In the genomic region with DNA sequence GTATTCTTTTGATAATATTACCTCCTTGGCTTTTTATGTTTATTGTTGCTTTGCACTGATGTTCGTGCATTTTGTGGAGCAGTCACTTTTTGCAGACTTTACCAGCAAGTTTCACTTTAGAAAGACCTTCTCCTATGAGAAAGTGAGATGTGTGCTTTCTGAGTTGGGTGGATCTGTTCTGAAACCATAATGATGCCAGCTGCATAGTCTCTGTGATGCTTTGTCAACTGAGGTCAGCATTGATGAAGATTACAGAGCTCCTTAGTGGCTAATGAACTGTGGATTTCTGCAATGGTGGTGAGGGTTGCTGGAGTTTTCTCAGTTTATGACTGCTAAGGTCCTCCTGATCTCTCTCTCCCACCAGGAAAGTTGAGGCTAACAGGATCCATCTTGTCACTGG, we compare ENCODE assay signal across 25 cellular contexts.
A peak's percentile ranks its signal among the peaks of the same experiment; 100 is the strongest.
DNase-seq lines count a peak whose midpoint lies in the region; ATAC-seq, FAIRE-seq and TF ChIP-seq lines count a peak whose summit lies in the region.
"Had no signal": no experiment of that assay in that cellular context is flagged by ENCODE, and none has a peak within 500 bp of the region (broad histone marks: within the 10 kb centered on the region; RNA-seq: fewer than 3 reads in every experiment).

No MANE protein-coding gene starts in this region.

- H3K9ac ChIP-seq in MM.1S (ENCODE audit: low read length) (no peak overlapping the region), OCI-LY3 (ENCODE audit: low read length) (no peak overlapping the region), H1 (replicated peaks in 1 of 4; ENCODE audit: extremely low read depth in 1 of 4, low read depth in 3 of 4, low read length in 3 of 4) (no peak overlapping the region)
- H3K9ac ChIP-seq: BLaER1 had no signal

- H4K20me1 ChIP-seq in MM.1S (ENCODE audit: insufficient read depth, low read length) = no peaks in the 10 kb centered on the region
- H4K20me1 ChIP-seq in OCI-LY3 (ENCODE audit: insufficient read depth, low read length) = no peaks in the 10 kb centered on the region
- H4K20me1 ChIP-seq in H1 (replicated peaks in 1 of 2; ENCODE audit: control insufficient read depth in 1 of 2, insufficient read depth in 2 of 2, low read length in 2 of 2) = no peaks in the 10 kb centered on the region
- H4K20me1 ChIP-seq: BLaER1 had no signal

- no peak for TF ChIP-seq RAD21 in H1 (IDR thresholded peaks at IDR 0.05 in 1 of 2, conservative IDR thresholded peaks at IDR 0.05 in 1 of 2; ENCODE audit: low read depth in 2 of 2, low read length in 2 of 2)

- H3K27me3 ChIP-seq in MM.1S (replicated peaks; ENCODE audit: insufficient read depth, low read length) = no peaks in the 10 kb centered on the region
- no peaks in the 10 kb centered on the region for H3K27me3 ChIP-seq in OCI-LY3 (ENCODE audit: low read depth, low read length)
- H3K27me3 ChIP-seq in H1 (replicated peaks in 1 of 4; ENCODE audit: control insufficient read depth in 3 of 4, extremely low read depth in 1 of 4, insufficient read depth in 3 of 4, low read length in 3 of 4) = peaks cover 0 to 1% (median 0%) of the 10 kb centered on the region in 4 experiments; a peak in 1 of 7 replicates
- H3K27me3 ChIP-seq in left lung = no peaks in the 10 kb centered on the region
- H3K27me3 ChIP-seq: BLaER1 had no signal

- no peak overlapping the region for H2AK5ac ChIP-seq in H1 (ENCODE audit: low read depth, low read length)

- H3K23ac ChIP-seq in H1 (ENCODE audit: insufficient read length) = no peak overlapping the region

- no peak overlapping the region for H4K91ac ChIP-seq in H1 (replicated peaks; ENCODE audit: insufficient read length, low read length)

- H2BK20ac ChIP-seq in H1 (ENCODE audit: low read length) = no peak overlapping the region

- H3K4me1 ChIP-seq in MM.1S (ENCODE audit: low read length) (peaks cover 7% of the 10 kb centered on the region), OCI-LY3 (ENCODE audit: low read length) (peaks cover 21% of the 10 kb centered on the region), H1 (replicated peaks in 1 of 4; ENCODE audit: control insufficient read depth in 3 of 4, insufficient read depth in 4 of 4, low read length in 3 of 4) (no peaks in the 10 kb centered on the region), left lung (no peaks in the 10 kb centered on the region)
- H3K4me1 ChIP-seq: BLaER1, Caco-2, HAP-1 had no signal

- H3K14ac ChIP-seq in H1 (ENCODE audit: insufficient read length) = no peak overlapping the region

- no peak for TF ChIP-seq POLR2A in H1 (IDR thresholded peaks at IDR 0.05; ENCODE audit: control extremely low read depth in 1 of 2, low read depth in 2 of 2, low read length in 2 of 2)

- 88% methylated on average over 1 of the region's 1 CpG; no CpG with 5 or more reads in 1 of the 2 experiments for WGBS in H1 (ENCODE audit: extremely low coverage in 1 of 2, insufficient coverage in 1 of 2, insufficient read length in 1 of 2, insufficient replicate concordance in 2 of 2, low coverage in 1 of 2, low lambda C conversion rate in 2 of 2, missing lambda C conversion rate in 1 of 2), 2 experiments

- H3K36me3 ChIP-seq in MM.1S (replicated peaks; ENCODE audit: insufficient read depth, low read length) (no peaks in the 10 kb centered on the region), OCI-LY3 (replicated peaks; ENCODE audit: low read depth, low read length) (no peaks in the 10 kb centered on the region), H1 (ENCODE audit: control insufficient read depth in 2 of 4, insufficient read depth in 4 of 4, low read length in 3 of 4) (no peaks in the 10 kb centered on the region), left lung (no peaks in the 10 kb centered on the region)
- H3K36me3 ChIP-seq: BLaER1, HAP-1 had no signal

- H3K79me2 ChIP-seq in MM.1S (ENCODE audit: low read length) (no peaks in the 10 kb centered on the region), OCI-LY3 (ENCODE audit: low read length) (no peaks in the 10 kb centered on the region), H1 (ENCODE audit: control insufficient read depth in 1 of 2, insufficient read depth in 2 of 2, low read length in 2 of 2) (no peaks in the 10 kb centered on the region)

- no peak for TF ChIP-seq EP300 in H1 (IDR thresholded peaks at IDR 0.05; ENCODE audit: borderline replicate concordance in 1 of 2, low read depth in 2 of 2, low read length in 2 of 2)

- H3K23me2 ChIP-seq in H1 (ENCODE audit: low read depth, low read length) = no peaks in the 10 kb centered on the region

- DNase-seq in D721Med (ENCODE audit: insufficient read length, low spot score) (no peak), MM.1S (peak; percentile 66), H1 (ENCODE audit: low read depth in 1 of 2, low spot score in 2 of 2) (no peak), ecto neural progenitor cell (ENCODE audit: low spot score) (no peak), left lung (no peak), head of caudate nucleus (no peak)
- DNase-seq: Caco-2; CD4-positive, CD25-positive, alpha-beta regulatory T cell; CD8-positive, alpha-beta T cell; DMS 273 treated with DMSO at 0.1 percent for 48 hours; DMS79; EL; GDM1; HFFc6 had no signal

- H3K9me2 ChIP-seq in MM.1S (replicated peaks; ENCODE audit: insufficient read depth, low read length) = no peaks in the 10 kb centered on the region

- no peaks in the 10 kb centered on the region for H3K9me3 ChIP-seq in MM.1S (replicated peaks; ENCODE audit: insufficient read depth, low read length)
- no peaks in the 10 kb centered on the region for H3K9me3 ChIP-seq in OCI-LY3 (ENCODE audit: insufficient read depth, low read length)
- no peaks in the 10 kb centered on the region for H3K9me3 ChIP-seq in H1 (ENCODE audit: insufficient read depth in 2 of 2, low read depth in 1 of 2, low read length in 1 of 2)
- peaks cover 0 to 30% of the 10 kb centered on the region in 2 donors for H3K9me3 ChIP-seq in left lung
- H3K9me3 ChIP-seq: BLaER1, Caco-2, HAP-1 had no signal

- no peaks in the 10 kb centered on the region for H3K79me1 ChIP-seq in H1 (ENCODE audit: low read depth, low read length)

- H3K4ac ChIP-seq in H1 (replicated peaks; ENCODE audit: insufficient read length, low read depth, low read length) = no peak overlapping the region

- no peaks in the 10 kb centered on the region; the same call in 1 of the 2 replicates for H3F3A ChIP-seq in MM.1S (ENCODE audit: insufficient read depth, low read length)

- H4K5ac ChIP-seq in H1 (ENCODE audit: insufficient read length, low read depth, low read length) = no peak overlapping the region

- 0 out of 2 replicates have a peak overlapping the region, but pooled peaks have one; percentile 21 for H3K4me2 ChIP-seq in MM.1S (ENCODE audit: low read depth, low read length)
- H3K4me2 ChIP-seq in OCI-LY3 (ENCODE audit: low read length) = peak overlapping the region; percentile 36
- H3K4me2 ChIP-seq in H1 (ENCODE audit: insufficient read depth in 1 of 2, low read depth in 2 of 2, low read length in 2 of 2) = no peak overlapping the region
- H3K4me2 ChIP-seq: BLaER1, GM23338 had no signal

- H2BK5ac ChIP-seq in H1 (ENCODE audit: low read depth, low read length) = no peak overlapping the region

- no peak for ATAC-seq in HG03521 (IDR thresholded peaks at IDR 0.05; ENCODE audit: unreplicated experiment)
- no peak for ATAC-seq in left lung
- ATAC-seq: CD8-positive, alpha-beta T cell; GM23338 had no signal

- H3K27ac ChIP-seq in MM.1S (ENCODE audit: low read length) = peak overlapping the region; percentile 59; the same call in 1 of the 2 replicates
- no peak overlapping the region for H3K27ac ChIP-seq in OCI-LY3 (ENCODE audit: low read length)
- H3K27ac ChIP-seq in H1 (ENCODE audit: low read depth, low read length) = no peak overlapping the region
- H3K27ac ChIP-seq in left lung = no peak overlapping the region
- H3K27ac ChIP-seq: 22Rv1, BLaER1, C4-2B had no signal

- FAIRE-seq in D721Med (lab: Jason Lieb, UNC) (peak; percentile 60), H1 (lab: Jason Lieb, UNC) (no peak)
- FAIRE-seq: A204.1, GM12891, GM18507, H54 had no signal

- no peak overlapping the region for H3K4me3 ChIP-seq in MM.1S (ENCODE audit: low read length)
- no peak overlapping the region for H3K4me3 ChIP-seq in OCI-LY3 (ENCODE audit: low read length)
- H3K4me3 ChIP-seq in H1 (ENCODE audit: extremely low read depth in 1 of 4, insufficient read depth in 2 of 4, low read depth in 3 of 4, low read length in 4 of 4) = no peak overlapping the region
- no peak overlapping the region for H3K4me3 ChIP-seq in left lung
- H3K4me3 ChIP-seq: BLaER1, GM23338, HAP-1 had no signal

- CTCF ChIA-PET in H1 (lab: Charles Lee; ENCODE audit: partially characterized antibody) = no interaction called here

- H3K18ac ChIP-seq in H1 (ENCODE audit: extremely low read depth, low read length) = no peak overlapping the region; the same call in 1 of the 2 replicates

- no peak overlapping the region for H2AFZ ChIP-seq in MM.1S (ENCODE audit: low read length)
- H2AFZ ChIP-seq in OCI-LY3 (ENCODE audit: low read depth, low read length) = no peak overlapping the region
- peak overlapping the region; percentile 85; the same call in 1 of the 2 replicates for H2AFZ ChIP-seq in H1 (ENCODE audit: low read length)
- H2AFZ ChIP-seq: GM23338 had no signal

- no peak overlapping the region for H2BK15ac ChIP-seq in H1 (ENCODE audit: low read length)

- intact Hi-C loops in left lung (cut with DNase I) (no loop called here), head of caudate nucleus (cut with DNase I) (no loop called here)

- no peak overlapping the region for H2BK12ac ChIP-seq in H1 (ENCODE audit: low read depth, low read length)

- no peak overlapping the region for H4K8ac ChIP-seq in H1 (ENCODE audit: extremely low read depth, insufficient read depth, low read length)

- TF ChIP-seq CTCF in D721Med (IDR thresholded peaks at IDR 0.05; ENCODE audit: insufficient read depth, missing control alignments) (no peak), MM.1S (IDR thresholded peaks at IDR 0.05; ENCODE audit: low read length) (no peak), OCI-LY3 (IDR thresholded peaks at IDR 0.05; ENCODE audit: low read depth, low read length) (no peak), H1 (IDR thresholded peaks at IDR 0.05; ENCODE audit: control extremely low read depth in 1 of 3, insufficient read depth in 1 of 3, low read depth in 1 of 3, low read length in 3 of 3) (no peak), left lung (IDR thresholded peaks at IDR 0.05) (no peak)

- H3K56ac ChIP-seq in H1 (replicated peaks; ENCODE audit: insufficient read length, low read depth, low read length) = no peak overlapping the region

- POLR2A ChIA-PET in H1 (lab: Charles Lee; ENCODE audit: partially characterized antibody) = no interaction called here

- H2BK120ac ChIP-seq in H1 (replicated peaks; ENCODE audit: low read depth, low read length) = no peak overlapping the region

TF ChIP-seq in H1, 55 proteins besides CTCF, POLR2A, EP300 and RAD21 (continues in another document):
- TF ChIP-seq FOSL1 (IDR thresholded peaks at IDR 0.05; ENCODE audit: insufficient read depth, low read depth, low read length) (no peak), RFX5 (IDR thresholded peaks at IDR 0.05; ENCODE audit: borderline replicate concordance, low read depth, low read length) (no peak), RXRA (IDR thresholded peaks at IDR 0.05; ENCODE audit: insufficient read depth, low read depth, low read length) (no peak), POU5F1 (IDR thresholded peaks at IDR 0.05; ENCODE audit: low read depth, low read length) (no peak)

Comparison
In these comparisons a context has a peak if more than half of its experiments do, and no peak if none do; other contexts are left out.
1. H3K4me2 ChIP-seq: peak in MM.1S (single experiment) and OCI-LY3 (single experiment); none in H1 (0 of 2).